In genomic region chr11:65872555-65873279, GRCh38 we compare ENCODE assay signal across 8 cellular contexts. TPM values are rescaled to one million over a fixed set of nuclear protein-coding genes. Genes with fewer than 3 reads are reported as not detected.
DNase-seq lines count a peak whose midpoint lies in the region; ATAC-seq and TF ChIP-seq lines count a peak whose summit lies in the region.

Gene EFEMP2, minus strand, starts transcription at chr11:65872800. Its CDS starts 446 bp downstream, at chr11:65872354.

- no peaks in the 10 kb centered on the region for H3K9me2 ChIP-seq in GM23248 (ENCODE audit: insufficient read depth)

- no peak within 1 kb of the TSS; the same call in 1 of the 2 replicates for H3K27ac Mint-ChIP-seq in WTC11

- no peak for TF ChIP-seq CTCF in WTC11 (IDR thresholded peaks at IDR 0.05)
- no peak for TF ChIP-seq CTCF in parathyroid adenoma (IDR thresholded peaks at IDR 0.05)

- H3K27me3 Mint-ChIP-seq in WTC11 (ENCODE audit: low read depth) = peaks cover 60% of the 10 kb centered on the region

- DNase-seq in GM23248 (peak; percentile 70), WTC11 (ENCODE audit: low spot score) (no peak), Right ventricle myocardium inferior (ENCODE audit: missing footprints) (peak; percentile 79), NCI-H345 treated with DMSO at 0.1 percent for 48 hours (lab: John Stamatoyannopoulos, UW; ENCODE audit: unreplicated experiment) (no peak), NCI-H2196 treated with DMSO at 0.1 percent for 48 hours (lab: John Stamatoyannopoulos, UW; ENCODE audit: unreplicated experiment) (no peak)

- H3K4me1 ChIP-seq in GM23248 (ENCODE audit: insufficient read depth) (peaks cover 16% of the 10 kb centered on the region), parathyroid adenoma (no peaks in the 10 kb centered on the region)

- peak within 1 kb of the TSS; percentile 87 for H2AFZ ChIP-seq in GM23248
- peak within 1 kb of the TSS; percentile 92 for H2AFZ ChIP-seq in parathyroid adenoma

- peak within 1 kb of the TSS; percentile 88 for H3K4me3 Mint-ChIP-seq in WTC11

- H3K27ac ChIP-seq in GM23248 (peak within 1 kb of the TSS; percentile 74), parathyroid adenoma (peak within 1 kb of the TSS; percentile 76)

- in situ Hi-C loops in GM23248 (cut with MboI) = no loop called here

- no peaks in the 10 kb centered on the region for H3K36me3 Mint-ChIP-seq in WTC11

- H3K9ac ChIP-seq in GM23248 (peak within 1 kb of the TSS; percentile 93), parathyroid adenoma (no peak within 1 kb of the TSS)

- H3K79me2 ChIP-seq in GM23248 (ENCODE audit: insufficient read depth) (peaks cover 46% of the 10 kb centered on the region), parathyroid adenoma (no peaks in the 10 kb centered on the region)

- H3K9me3 Mint-ChIP-seq in WTC11 = no peaks in the 10 kb centered on the region

- H3K27me3 ChIP-seq in GM23248 (replicated peaks; ENCODE audit: insufficient read depth) = no peaks in the 10 kb centered on the region
- H3K27me3 ChIP-seq in parathyroid adenoma (ENCODE audit: control insufficient read depth, insufficient read depth, low read length) = no peaks in the 10 kb centered on the region

- H3K36me3 ChIP-seq in GM23248 (ENCODE audit: low read depth) (peaks cover 14% of the 10 kb centered on the region; the same call in 1 of the 2 replicates), parathyroid adenoma (ENCODE audit: control insufficient read depth, insufficient read depth, low read length) (no peaks in the 10 kb centered on the region)

- H3K4me1 Mint-ChIP-seq in WTC11 = peaks cover 6% of the 10 kb centered on the region; the same call in 1 of the 2 replicates

- H3K4me3 ChIP-seq in GM23248 = peak within 1 kb of the TSS; percentile 85
- H3K4me3 ChIP-seq in parathyroid adenoma (ENCODE audit: low read depth, low read length) = peak within 1 kb of the TSS; percentile 60

- POLR2A ChIA-PET in WTC11 (lab: Charles Lee) = interaction anchor here (0.5 to 2.2 kb wide), 5 partner anchors 11 to 55 kb away, joined by 3 to 26 read pairs (median 5); partner anchors contain the start of genes CFL1, FIBP and MUS81

- peaks cover 27% of the 10 kb centered on the region for H3F3A ChIP-seq in GM23248 (ENCODE audit: insufficient read depth)

- ATAC-seq in WTC11 (no peak), Right ventricle myocardium inferior (peak; percentile 43), GM21381 (IDR thresholded peaks at IDR 0.05; ENCODE audit: unreplicated experiment) (no peak), HG02973 (IDR thresholded peaks at IDR 0.05; ENCODE audit: unreplicated experiment) (no peak)

- H3K4me2 ChIP-seq in GM23248 (ENCODE audit: unreplicated experiment) (peak within 1 kb of the TSS; percentile 89), parathyroid adenoma (ENCODE audit: low read length) (peak within 1 kb of the TSS; percentile 86)

- no peaks in the 10 kb centered on the region for H4K20me1 ChIP-seq in GM23248 (ENCODE audit: insufficient read depth)

- CTCF ChIA-PET in WTC11 (lab: Charles Lee) = interaction anchor here (0.9 to 16.6 kb wide), 6 partner anchors 13 to 153 kb away, joined by 3 to 539 read pairs (median 4); partner anchors contain the start of genes CCDC85B, CFL1, FIBP and MUS81

- 1 to 2% methylated on average over 40 to 62 of the region's 74 CpGs for WGBS in GM23248 (ENCODE audit: low coverage in 1 of 2, low lambda C conversion rate in 2 of 2, missing lambda C conversion rate in 2 of 2), 2 experiments

- intact Hi-C loops in Right ventricle myocardium inferior (cut with DNase I) = loop anchor here (1.0 kb wide), 1 partner anchor 12 kb away; the partner anchor contains the start of gene MUS81

- no peaks in the 10 kb centered on the region for H3K9me3 ChIP-seq in GM23248 (ENCODE audit: low read depth)
- no peaks in the 10 kb centered on the region for H3K9me3 ChIP-seq in parathyroid adenoma (ENCODE audit: control insufficient read depth, low read length)

TF ChIP-seq in WTC11, 78 proteins besides CTCF, POLR2A, EP300 and RAD21:
- TF ChIP-seq SMAD3 (CRISPR knock-in tag; IDR thresholded peaks at IDR 0.05; ENCODE audit: borderline replicate concordance) (no peak), HMGXB4 (CRISPR knock-in tag; IDR thresholded peaks at IDR 0.05) (peak; percentile 56; the same call in 1 of the 2 replicates), ZNF138 (CRISPR knock-in tag; conservative IDR thresholded peaks at IDR 0.05) (no peak)

RNA-seq across cellular contexts. Expression of gene EFEMP2, which starts in this region (rescaled TPM):
- total RNA-seq in GM23248 (2014; rRNA removed; shearing (Covaris generic)) = 308 and 328 TPM in 2 replicates
- polyA plus RNA-seq in GM23248 (2016; fragmentation: Nextera tagmentation; extraction: Ambion mirVana) = 520 and 545 TPM in 2 replicates
- total RNA-seq in WTC11 (2021) (14.2 to 17.9 TPM (median 17.8 TPM) in 3 replicates), Right ventricle myocardium inferior (83.1 TPM)

Comparison
In these comparisons a context has a peak if more than half of its experiments do, and no peak if none do; other contexts are left out.
1. DNase-seq: peak in GM23248 (single experiment) and Right ventricle myocardium inferior (single experiment); none in WTC11 (single experiment), NCI-H345 treated with DMSO at 0.1 percent for 48 hours (single experiment) and NCI-H2196 treated with DMSO at 0.1 percent for 48 hours (single experiment).